17 cellular contexts compared by ENCODE assay signal in the genomic region with DNA sequence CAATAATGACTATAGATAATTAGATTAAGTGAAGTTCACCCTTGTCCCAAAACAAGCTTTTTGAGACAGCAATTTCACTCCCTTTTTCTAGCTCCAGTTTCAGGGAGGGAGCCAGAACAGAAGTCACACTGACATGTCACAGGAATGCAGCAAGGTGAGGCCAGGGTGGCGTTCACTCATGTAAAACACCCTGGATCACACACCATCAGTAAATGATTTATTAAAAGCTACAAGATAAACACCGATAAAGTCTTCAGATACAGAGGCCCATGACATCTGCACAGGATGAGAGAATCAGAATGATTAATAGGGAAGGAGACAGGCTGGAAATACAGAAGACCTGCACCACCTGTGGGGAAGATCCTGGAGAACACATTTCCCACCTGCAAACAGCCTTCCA.
"Had no signal": no experiment of that assay in that cellular context is flagged by ENCODE, and none has a peak within 500 bp of the region (broad histone marks: within the 10 kb centered on the region; RNA-seq: fewer than 3 reads in every experiment).

No MANE protein-coding gene starts in this region.

- H3K9me3 ChIP-seq: gastroesophageal sphincter, ovary, sigmoid colon had no signal

- H3K4me3 ChIP-seq: gastroesophageal sphincter, ovary, sigmoid colon had no signal

- H3K27ac ChIP-seq: brain microvascular endothelial cell, gastroesophageal sphincter, ovary, sigmoid colon had no signal

- H3K4me1 ChIP-seq: gastroesophageal sphincter had no signal

- H3K27me3 ChIP-seq: brain microvascular endothelial cell, gastroesophageal sphincter, ovary had no signal

- DNase-seq: activated CD4-positive, alpha-beta T cell treated with anti-CD3 and anti-CD28 coated beads, Interleukin-2, amount 10 ng/mL, durations not matched to agents 7 days and 5 days; activated CD8-positive, alpha-beta T cell treated with anti-CD3 and anti-CD28 coated beads, Interleukin-2, amount 10 ng/mL, durations not matched to agents 7 days and 5 days; activated effector memory CD4-positive, alpha-beta T cell treated with Interleukin-2 at 50 U/mL for 16 hours; activated naive CD4-positive, alpha-beta T cell treated with anti-CD3 and anti-CD28 coated beads, Interleukin-2, amount 50 U/mL, for 16 hours; activated T-cell treated with anti-CD3 and anti-CD28 coated beads, Interleukin-2, amount 50 U/mL, for 4 hours; aorta; brain microvascular endothelial cell; cortex of kidney; left ventricle myocardium superior; naive B cell; ovary; sigmoid colon; stimulated activated naive B cell treated with anti-CD40 and anti-IgM and Interleukin-4, amounts not matched to agents 10 μg/mL and 1 μg/mL and 100 μg/mL, for 72 hours had no signal

- ATAC-seq: activated CD4-positive, CD25-positive, alpha-beta regulatory T cell treated with anti-CD3 and anti-CD28 coated beads, Interleukin-2, amount 50 U/mL, for 24 hours; activated CD8-positive, alpha-beta T cell treated with anti-CD3 and anti-CD28 coated beads, Interleukin-2, amount 10 ng/mL, durations not matched to agents 7 days and 5 days; activated T-cell treated with anti-CD3 and anti-CD28 coated beads, Interleukin-2, amount 50 U/mL, for 4 hours; esophagus mucosa; gastroesophageal sphincter; left ventricle myocardium superior; SK-N-SH treated with all-trans-retinoic acid at 6 μM for 48 hours; stimulated activated naive B cell treated with anti-CD40 and anti-IgM and Interleukin-4, amounts not matched to agents 10 μg/mL and 1 μg/mL and 100 μg/mL, for 72 hours had no signal

- H3K36me3 ChIP-seq: brain microvascular endothelial cell, gastroesophageal sphincter, ovary, sigmoid colon had no signal
